In the genomic region with DNA sequence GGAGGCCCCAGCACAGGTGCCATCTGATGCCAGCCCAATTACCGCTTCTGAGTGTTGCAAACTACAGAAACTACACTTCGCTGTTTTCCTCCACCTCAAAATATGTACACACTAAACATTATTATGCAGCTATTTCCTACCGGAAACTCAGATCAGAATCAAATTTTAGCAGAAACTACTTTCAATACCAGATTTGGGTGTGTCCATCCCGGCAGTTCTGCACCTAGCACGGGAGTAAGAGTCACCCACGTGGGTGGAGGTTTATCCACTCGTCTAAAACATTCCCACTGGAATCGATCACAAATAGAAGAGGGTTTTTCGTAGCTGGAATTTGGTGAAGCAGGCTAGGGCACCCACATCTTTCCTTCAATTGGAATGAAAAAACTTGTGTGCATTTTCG, we compare ENCODE assay signal across 1 cellular context.
TF ChIP-seq lines count a peak whose summit lies in the region.

No MANE protein-coding gene starts in this region.

TF ChIP-seq in GM23338, 12 proteins besides CTCF, POLR2A, EP300 and RAD21 (continued from another document):
- TF ChIP-seq ZNF462 (CRISPR knock-in tag; IDR thresholded peaks at IDR 0.05), result no peak
- no peak for TF ChIP-seq ETS1 (IDR thresholded peaks at IDR 0.05)
- TF ChIP-seq STAT1 (IDR thresholded peaks at IDR 0.05; ENCODE audit: unreplicated experiment), result no peak
- no peak for TF ChIP-seq NANOG (IDR thresholded peaks at IDR 0.05; ENCODE audit: borderline replicate concordance)
- TF ChIP-seq EZH2 (IDR thresholded peaks at IDR 0.05; ENCODE audit: low read depth, unreplicated experiment), result no peak
- TF ChIP-seq ZNF114 (CRISPR knock-in tag; IDR thresholded peaks at IDR 0.05), result no peak
